ENCODE assay signal across 1 cellular context in genomic region chr15:89139613-89140499, GRCh38.
TF ChIP-seq lines count a peak whose summit lies in the region.

No MANE protein-coding gene starts in this region.

TF ChIP-seq in HepG2, 621 proteins besides CTCF, POLR2A, EP300 and RAD21 (continued from another document and continues in another):
- TF ChIP-seq ZNF558 (CRISPR knock-in tag; IDR thresholded peaks at IDR 0.05; ENCODE audit: borderline replicate concordance): no peak
- no peak for TF ChIP-seq SAFB2 (CRISPR knock-in tag; IDR thresholded peaks at IDR 0.05; ENCODE audit: borderline replicate concordance, low read depth)
- TF ChIP-seq KLF11 (CRISPR knock-in tag; IDR thresholded peaks at IDR 0.05): no peak
- TF ChIP-seq PAXIP1 (CRISPR knock-in tag; conservative IDR thresholded peaks at IDR 0.05): peak; percentile 81
- TF ChIP-seq CENPT (CRISPR knock-in tag; IDR thresholded peaks at IDR 0.05; ENCODE audit: low read depth): no peak
- peak; percentile 39; the same call in 1 of the 2 replicates for TF ChIP-seq MAX (IDR thresholded peaks at IDR 0.05)
- no peak for TF ChIP-seq ZNF234 (CRISPR knock-in tag; conservative IDR thresholded peaks at IDR 0.05)
- TF ChIP-seq TBP (CRISPR knock-in tag; IDR thresholded peaks at IDR 0.05): no peak
- TF ChIP-seq TEAD3 (CRISPR knock-in tag; optimal IDR thresholded peaks at IDR 0.05; ENCODE audit: borderline replicate concordance): no peak
- no peak for TF ChIP-seq SNAPC4 (CRISPR knock-in tag; IDR thresholded peaks at IDR 0.05)
- TF ChIP-seq ZNF33A (CRISPR knock-in tag; IDR thresholded peaks at IDR 0.05; ENCODE audit: borderline replicate concordance): no peak
- TF ChIP-seq SMC3 (IDR thresholded peaks at IDR 0.05; ENCODE audit: low read length): peak; percentile 28; the same call in 1 of the 2 replicates
- peak; percentile 33; the same call in 1 of the 2 replicates for TF ChIP-seq SOX5 (CRISPR knock-in tag; IDR thresholded peaks at IDR 0.05; ENCODE audit: borderline replicate concordance)
- TF ChIP-seq ZMYM2 (CRISPR knock-in tag; IDR thresholded peaks at IDR 0.05): 0 out of 2 replicates have a peak, but pooled peaks have one; percentile 17
- peak; percentile 25; the same call in 1 of the 2 replicates for TF ChIP-seq CBX5 (CRISPR knock-in tag; IDR thresholded peaks at IDR 0.05; ENCODE audit: borderline replicate concordance)
- TF ChIP-seq NAIF1 (CRISPR knock-in tag; IDR thresholded peaks at IDR 0.05; ENCODE audit: borderline replicate concordance): peak; percentile 50; the same call in 1 of the 2 replicates
- 0 out of 2 replicates have a peak, but pooled peaks have one; percentile 33 for TF ChIP-seq SP4 (CRISPR knock-in tag; IDR thresholded peaks at IDR 0.05)
- no peak for TF ChIP-seq EHMT2 (IDR thresholded peaks at IDR 0.05; ENCODE audit: borderline replicate concordance, low read depth, low read length)
- peak; percentile 76 for TF ChIP-seq PPARG (CRISPR knock-in tag; conservative IDR thresholded peaks at IDR 0.05)
- TF ChIP-seq ZNF407 (CRISPR knock-in tag; IDR thresholded peaks at IDR 0.05; ENCODE audit: not compliant biosample characterization): no peak
- 0 out of 2 replicates have a peak, but pooled peaks have one; percentile 6 for TF ChIP-seq ZNF414 (CRISPR knock-in tag; IDR thresholded peaks at IDR 0.05)
- TF ChIP-seq MEIS1 (CRISPR knock-in tag; IDR thresholded peaks at IDR 0.05; ENCODE audit: borderline replicate concordance): peak; percentile 56; the same call in 1 of the 2 replicates
- TF ChIP-seq NFIB (CRISPR knock-in tag; IDR thresholded peaks at IDR 0.05; ENCODE audit: borderline replicate concordance): no peak
- no peak for TF ChIP-seq U2AF1 (optimal IDR thresholded peaks at IDR 0.05; ENCODE audit: low read depth, low read length)
- TF ChIP-seq THRA (CRISPR knock-in tag; IDR thresholded peaks at IDR 0.05; ENCODE audit: borderline replicate concordance): no peak
- TF ChIP-seq ARID5B (CRISPR knock-in tag; IDR thresholded peaks at IDR 0.05): peak; percentile 57; the same call in 1 of the 2 replicates
- peak; percentile 93 for TF ChIP-seq GFI1 (CRISPR knock-in tag; IDR thresholded peaks at IDR 0.05; ENCODE audit: borderline replicate concordance)
- TF ChIP-seq NCOA2 (CRISPR knock-in tag; IDR thresholded peaks at IDR 0.05): peak; percentile 51; the same call in 1 of the 2 replicates
- no peak for TF ChIP-seq ZNF670 (CRISPR knock-in tag; IDR thresholded peaks at IDR 0.05; ENCODE audit: borderline replicate concordance)
- TF ChIP-seq ZFP82 (CRISPR knock-in tag; IDR thresholded peaks at IDR 0.05; ENCODE audit: borderline replicate concordance): no peak
- TF ChIP-seq YEATS4 (CRISPR knock-in tag; IDR thresholded peaks at IDR 0.05; ENCODE audit: borderline replicate concordance): peak; percentile 43; the same call in 1 of the 2 replicates
- no peak for TF ChIP-seq ZIK1 (CRISPR knock-in tag; IDR thresholded peaks at IDR 0.05; ENCODE audit: borderline replicate concordance, low read depth)
